8 cellular contexts compared by ENCODE assay signal in the genomic region with DNA sequence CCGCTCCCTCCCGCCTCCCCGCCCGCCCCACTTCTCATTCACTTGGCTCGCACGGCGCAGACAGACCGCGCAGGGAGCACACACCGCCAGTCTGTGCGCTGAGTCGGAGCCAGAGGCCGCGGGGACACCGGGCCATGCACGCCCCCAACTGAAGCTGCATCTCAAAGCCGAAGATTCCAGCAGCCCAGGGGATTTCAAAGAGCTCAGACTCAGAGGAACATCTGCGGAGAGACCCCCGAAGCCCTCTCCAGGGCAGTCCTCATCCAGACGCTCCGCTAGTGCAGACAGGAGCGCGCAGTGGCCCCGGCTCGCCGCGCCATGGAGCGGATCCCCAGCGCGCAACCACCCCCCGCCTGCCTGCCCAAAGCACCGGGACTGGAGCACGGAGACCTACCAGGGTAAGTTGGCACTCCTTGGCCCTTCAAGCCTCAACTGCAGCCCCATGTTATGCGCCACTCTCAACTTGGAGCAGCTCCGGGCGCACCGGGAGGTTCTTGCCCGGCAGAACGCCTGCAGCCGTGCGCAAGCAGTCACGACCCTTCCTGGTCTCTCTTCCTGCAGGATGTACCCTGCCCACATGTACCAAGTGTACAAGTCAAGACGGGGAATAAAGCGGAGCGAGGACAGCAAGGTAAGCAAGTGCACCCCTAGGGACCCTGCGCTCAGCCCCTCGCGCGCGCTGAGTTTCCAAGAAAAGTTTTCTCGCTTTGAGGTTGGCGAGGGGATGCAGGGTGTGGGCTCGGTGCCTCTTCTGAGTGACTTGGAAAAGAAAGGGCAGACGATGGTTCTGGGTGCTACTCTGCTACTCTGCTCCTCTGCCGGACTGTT. TPM values are rescaled to one million over a fixed set of nuclear protein-coding genes. Genes with fewer than 3 reads are reported as not detected.
DNase-seq lines count a peak whose midpoint lies in the region; ATAC-seq and TF ChIP-seq lines count a peak whose summit lies in the region.

A gene (plus strand): TSS at position 37 of the 828 bp plus-strand sequence. CDS start 282 bp downstream, at position 319.

- peak within 1 kb of the TSS; percentile 97 to 100 (median 100) for H3K27ac ChIP-seq in body of pancreas
- peak within 1 kb of the TSS; percentile 100 for H3K27ac ChIP-seq in skeletal muscle tissue (ENCODE audit: low read depth, low read length)

- H3K9me3 ChIP-seq in body of pancreas = no peaks in the 10 kb centered on the region
- H3K9me3 ChIP-seq in iPS-18c (ENCODE audit: control insufficient read depth, insufficient read depth, low read length) = no peaks in the 10 kb centered on the region
- H3K9me3 ChIP-seq in skeletal muscle tissue (ENCODE audit: control insufficient read depth in 3 of 3, low read length in 3 of 3) = no peaks in the 10 kb centered on the region

- peak in 1 of 7 experiments; percentile 20 for TF ChIP-seq CTCF in body of pancreas (IDR thresholded peaks at IDR 0.05)

- H3K9ac ChIP-seq in skeletal muscle tissue (ENCODE audit: low read depth in 1 of 3, low read length in 3 of 3) = peak within 1 kb of the TSS; percentile 100

- ATAC-seq in GM21619 (IDR thresholded peaks at IDR 0.05; ENCODE audit: unreplicated experiment) (peak; percentile 4), body of pancreas (no peak), HG03432 (IDR thresholded peaks at IDR 0.05; ENCODE audit: unreplicated experiment) (no peak)

- H3K4me1 ChIP-seq in body of pancreas = peaks cover 54% of the 10 kb centered on the region
- H3K4me1 ChIP-seq in skeletal muscle tissue (ENCODE audit: control insufficient read depth in 3 of 3, insufficient read depth in 3 of 3, low read length in 3 of 3) = peaks cover 38 to 58% (median 51%) of the 10 kb centered on the region in 3 donors

- intact Hi-C loops in body of pancreas (cut with DNase I) = no loop called here

- H3K27me3 ChIP-seq in body of pancreas = no peaks in the 10 kb centered on the region
- no peaks in the 10 kb centered on the region for H3K27me3 ChIP-seq in skeletal muscle tissue (ENCODE audit: control insufficient read depth in 3 of 3, insufficient read depth in 3 of 3, low read length in 3 of 3)

- H3K36me3 ChIP-seq in body of pancreas (replicated peaks in 1 of 2; ENCODE audit: insufficient read depth in 1 of 2, low read depth in 2 of 2) (peaks cover 0 to 2% of the 10 kb centered on the region in 2 donors), skeletal muscle tissue (ENCODE audit: control insufficient read depth in 3 of 3, insufficient read depth in 3 of 3, low read length in 3 of 3) (peaks cover 28 to 44% (median 34%) of the 10 kb centered on the region in 3 donors)

- DNase-seq in ELR (ENCODE audit: low read depth) (peak; percentile 36), NCI-H1048 (lab: John Stamatoyannopoulos, UW) (peak; percentile 63), body of pancreas (peak in 1 of 4 donors; percentile 47), NCI-H2196 (lab: John Stamatoyannopoulos, UW; ENCODE audit: unreplicated experiment) (no peak)

- H3K4me3 ChIP-seq in body of pancreas (peak within 1 kb of the TSS; percentile 83 to 89), iPS-18c (ENCODE audit: insufficient read depth, low read depth, low read length) (peak within 1 kb of the TSS; percentile 63), skeletal muscle tissue (ENCODE audit: low read length in 3 of 3) (peak within 1 kb of the TSS; percentile 90 to 100 (median 99))

- TF ChIP-seq POLR2A in body of pancreas (IDR thresholded peaks at IDR 0.05) = peak; percentile 90 to 95 (median 94)

- 0% methylated on average over 12 to 55 of the region's 55 CpGs for WGBS in body of pancreas, 2 donors

RNA-seq across cellular contexts. Expression of the gene that starts here (rescaled TPM):
- total RNA-seq in body of pancreas (10 to 100 TPM; 28.5 to 30.3 TPM), skeletal muscle tissue (11.0 TPM)
